Comparison of ENCODE assay signal across 1 cellular context in the genomic region with DNA sequence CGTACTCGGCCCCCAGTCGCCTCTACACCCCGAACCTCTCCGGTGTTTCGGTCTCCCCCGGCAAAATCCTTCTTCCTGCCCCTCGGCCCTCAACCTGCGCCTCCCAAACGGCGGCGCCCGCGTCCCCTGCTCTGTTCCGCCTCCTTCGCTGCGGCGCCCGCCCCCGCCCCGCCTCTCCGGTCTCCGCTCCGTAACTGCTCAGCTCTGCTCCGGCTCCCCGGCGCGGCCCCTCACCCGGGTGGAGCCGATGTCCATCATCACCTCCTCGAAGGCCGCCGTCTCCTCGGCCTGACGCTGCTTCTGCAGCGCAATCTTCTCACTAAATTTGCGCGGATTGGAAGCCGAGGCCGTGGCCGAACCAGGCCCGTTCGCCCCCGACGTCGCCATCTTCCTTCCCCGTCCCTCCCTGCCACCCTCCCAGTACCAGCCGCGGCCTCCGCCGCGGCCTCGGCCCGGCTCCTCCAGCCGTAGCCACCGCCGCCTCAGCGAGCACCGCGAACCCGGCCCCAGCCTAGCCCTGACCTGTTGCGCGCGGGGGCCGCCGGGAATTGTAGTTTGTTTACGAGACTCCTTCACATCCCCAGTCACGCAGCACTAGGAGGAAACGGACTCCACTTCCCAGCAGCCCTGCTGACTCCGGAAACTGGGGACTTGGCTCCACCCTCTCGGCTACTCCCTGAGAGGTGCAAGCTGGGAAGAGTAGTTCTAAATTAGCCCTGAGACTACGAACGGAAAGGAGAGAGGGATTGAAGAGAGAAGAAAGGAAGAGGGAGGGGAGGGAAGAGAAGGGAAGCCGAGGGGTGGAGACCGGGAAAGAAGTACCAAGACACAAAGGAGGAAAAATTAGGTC.
A peak's percentile ranks its signal among the peaks of the same experiment; 100 is the strongest.
TF ChIP-seq lines count a peak whose summit lies in the region.

A gene with protein sequence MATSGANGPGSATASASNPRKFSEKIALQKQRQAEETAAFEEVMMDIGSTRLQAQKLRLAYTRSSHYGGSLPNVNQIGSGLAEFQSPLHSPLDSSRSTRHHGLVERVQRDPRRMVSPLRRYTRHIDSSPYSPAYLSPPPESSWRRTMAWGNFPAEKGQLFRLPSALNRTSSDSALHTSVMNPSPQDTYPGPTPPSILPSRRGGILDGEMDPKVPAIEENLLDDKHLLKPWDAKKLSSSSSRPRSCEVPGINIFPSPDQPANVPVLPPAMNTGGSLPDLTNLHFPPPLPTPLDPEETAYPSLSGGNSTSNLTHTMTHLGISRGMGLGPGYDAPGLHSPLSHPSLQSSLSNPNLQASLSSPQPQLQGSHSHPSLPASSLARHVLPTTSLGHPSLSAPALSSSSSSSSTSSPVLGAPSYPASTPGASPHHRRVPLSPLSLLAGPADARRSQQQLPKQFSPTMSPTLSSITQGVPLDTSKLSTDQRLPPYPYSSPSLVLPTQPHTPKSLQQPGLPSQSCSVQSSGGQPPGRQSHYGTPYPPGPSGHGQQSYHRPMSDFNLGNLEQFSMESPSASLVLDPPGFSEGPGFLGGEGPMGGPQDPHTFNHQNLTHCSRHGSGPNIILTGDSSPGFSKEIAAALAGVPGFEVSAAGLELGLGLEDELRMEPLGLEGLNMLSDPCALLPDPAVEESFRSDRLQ (minus strand): TSS at position 502 of the 850 bp plus-strand sequence. CDS start 115 bp downstream, at position 387.

TF ChIP-seq in HepG2, 621 proteins besides CTCF, POLR2A, EP300 and RAD21 (continued from another document and continues in another):
- TF ChIP-seq KIAA2018 (CRISPR knock-in tag; IDR thresholded peaks at IDR 0.05; ENCODE audit: borderline replicate concordance) (no peak), REPIN1 (CRISPR knock-in tag; IDR thresholded peaks at IDR 0.05; ENCODE audit: borderline replicate concordance, low read depth) (peak; percentile 40; the same call in 1 of the 2 replicates), ZNF713 (CRISPR knock-in tag; IDR thresholded peaks at IDR 0.05) (no peak), ZNF883 (CRISPR knock-in tag; IDR thresholded peaks at IDR 0.05; ENCODE audit: not compliant biosample characterization) (no peak), HMG20B (CRISPR knock-in tag; conservative IDR thresholded peaks at IDR 0.05) (no peak), AFF4 (CRISPR knock-in tag; IDR thresholded peaks at IDR 0.05) (no peak), ZC3H13 (CRISPR knock-in tag; IDR thresholded peaks at IDR 0.05) (peak; percentile 87; the same call in 1 of the 2 replicates), TP53 (CRISPR knock-in tag; conservative IDR thresholded peaks at IDR 0.05) (no peak), ZBTB7A (CRISPR knock-in tag; IDR thresholded peaks at IDR 0.05) (no peak), MED1 (CRISPR knock-in tag; IDR thresholded peaks at IDR 0.05) (peak; percentile 53; the same call in 1 of the 2 replicates), HNRNPK (IDR thresholded peaks at IDR 0.05; ENCODE audit: low read depth, low read length, poor library complexity, severe bottlenecking) (peak; percentile 78), PLRG1 (conservative IDR thresholded peaks at IDR 0.05) (no peak), ZNF510 (CRISPR knock-in tag; IDR thresholded peaks at IDR 0.05; ENCODE audit: low read depth) (no peak), ZFP82 (CRISPR knock-in tag; IDR thresholded peaks at IDR 0.05; ENCODE audit: borderline replicate concordance) (no peak; the same call in 1 of the 2 replicates), ONECUT2 (CRISPR knock-in tag; IDR thresholded peaks at IDR 0.05) (no peak), ZBTB20 (CRISPR knock-in tag; IDR thresholded peaks at IDR 0.05; ENCODE audit: borderline replicate concordance, low read depth) (no peak)
- TF ChIP-seq, protein P1, sequence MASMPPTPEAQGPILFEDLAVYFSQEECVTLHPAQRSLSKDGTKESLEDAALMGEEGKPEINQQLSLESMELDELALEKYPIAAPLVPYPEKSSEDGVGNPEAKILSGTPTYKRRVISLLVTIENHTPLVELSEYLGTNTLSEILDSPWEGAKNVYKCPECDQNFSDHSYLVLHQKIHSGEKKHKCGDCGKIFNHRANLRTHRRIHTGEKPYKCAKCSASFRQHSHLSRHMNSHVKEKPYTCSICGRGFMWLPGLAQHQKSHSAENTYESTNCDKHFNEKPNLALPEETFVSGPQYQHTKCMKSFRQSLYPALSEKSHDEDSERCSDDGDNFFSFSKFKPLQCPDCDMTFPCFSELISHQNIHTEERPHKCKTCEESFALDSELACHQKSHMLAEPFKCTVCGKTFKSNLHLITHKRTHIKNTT (CRISPR knock-in tag; IDR thresholded peaks at IDR 0.05), result peak; percentile 62; the same call in 1 of the 2 replicates
- TF ChIP-seq, protein P2, sequence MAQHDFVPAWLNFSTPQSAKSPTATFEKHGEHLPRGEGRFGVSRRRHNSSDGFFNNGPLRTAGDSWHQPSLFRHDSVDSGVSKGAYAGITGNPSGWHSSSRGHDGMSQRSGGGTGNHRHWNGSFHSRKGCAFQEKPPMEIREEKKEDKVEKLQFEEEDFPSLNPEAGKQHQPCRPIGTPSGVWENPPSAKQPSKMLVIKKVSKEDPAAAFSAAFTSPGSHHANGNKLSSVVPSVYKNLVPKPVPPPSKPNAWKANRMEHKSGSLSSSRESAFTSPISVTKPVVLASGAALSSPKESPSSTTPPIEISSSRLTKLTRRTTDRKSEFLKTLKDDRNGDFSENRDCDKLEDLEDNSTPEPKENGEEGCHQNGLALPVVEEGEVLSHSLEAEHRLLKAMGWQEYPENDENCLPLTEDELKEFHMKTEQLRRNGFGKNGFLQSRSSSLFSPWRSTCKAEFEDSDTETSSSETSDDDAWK (CRISPR knock-in tag; IDR thresholded peaks at IDR 0.05), result no peak
- TF ChIP-seq, protein P3, sequence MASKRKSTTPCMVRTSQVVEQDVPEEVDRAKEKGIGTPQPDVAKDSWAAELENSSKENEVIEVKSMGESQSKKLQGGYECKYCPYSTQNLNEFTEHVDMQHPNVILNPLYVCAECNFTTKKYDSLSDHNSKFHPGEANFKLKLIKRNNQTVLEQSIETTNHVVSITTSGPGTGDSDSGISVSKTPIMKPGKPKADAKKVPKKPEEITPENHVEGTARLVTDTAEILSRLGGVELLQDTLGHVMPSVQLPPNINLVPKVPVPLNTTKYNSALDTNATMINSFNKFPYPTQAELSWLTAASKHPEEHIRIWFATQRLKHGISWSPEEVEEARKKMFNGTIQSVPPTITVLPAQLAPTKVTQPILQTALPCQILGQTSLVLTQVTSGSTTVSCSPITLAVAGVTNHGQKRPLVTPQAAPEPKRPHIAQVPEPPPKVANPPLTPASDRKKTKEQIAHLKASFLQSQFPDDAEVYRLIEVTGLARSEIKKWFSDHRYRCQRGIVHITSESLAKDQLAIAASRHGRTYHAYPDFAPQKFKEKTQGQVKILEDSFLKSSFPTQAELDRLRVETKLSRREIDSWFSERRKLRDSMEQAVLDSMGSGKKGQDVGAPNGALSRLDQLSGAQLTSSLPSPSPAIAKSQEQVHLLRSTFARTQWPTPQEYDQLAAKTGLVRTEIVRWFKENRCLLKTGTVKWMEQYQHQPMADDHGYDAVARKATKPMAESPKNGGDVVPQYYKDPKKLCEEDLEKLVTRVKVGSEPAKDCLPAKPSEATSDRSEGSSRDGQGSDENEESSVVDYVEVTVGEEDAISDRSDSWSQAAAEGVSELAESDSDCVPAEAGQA (IDR thresholded peaks at IDR 0.05; ENCODE audit: low read depth), result no peak
- TF ChIP-seq, protein P3 (CRISPR knock-in tag; IDR thresholded peaks at IDR 0.05; ENCODE audit: borderline replicate concordance), result no peak
- TF ChIP-seq, protein P4, sequence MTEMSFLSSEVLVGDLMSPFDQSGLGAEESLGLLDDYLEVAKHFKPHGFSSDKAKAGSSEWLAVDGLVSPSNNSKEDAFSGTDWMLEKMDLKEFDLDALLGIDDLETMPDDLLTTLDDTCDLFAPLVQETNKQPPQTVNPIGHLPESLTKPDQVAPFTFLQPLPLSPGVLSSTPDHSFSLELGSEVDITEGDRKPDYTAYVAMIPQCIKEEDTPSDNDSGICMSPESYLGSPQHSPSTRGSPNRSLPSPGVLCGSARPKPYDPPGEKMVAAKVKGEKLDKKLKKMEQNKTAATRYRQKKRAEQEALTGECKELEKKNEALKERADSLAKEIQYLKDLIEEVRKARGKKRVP (CRISPR knock-in tag; IDR thresholded peaks at IDR 0.05), result no peak
